Comparison of ENCODE assay signal across 1 cellular context in genomic region chr19:15418112-15418587, GRCh38.
TF ChIP-seq lines count a peak whose summit lies in the region.

No MANE protein-coding gene starts in this region.

TF ChIP-seq in IMR-90, 13 proteins besides CTCF, POLR2A, EP300 and RAD21:
- TF ChIP-seq SMC3 (IDR thresholded peaks at IDR 0.05; ENCODE audit: low read depth, low read length) (no peak), FOS (IDR thresholded peaks at IDR 0.05; ENCODE audit: low read depth, low read length) (no peak)
